2 cellular contexts compared by ENCODE assay signal in genomic region chr4:41746025-41746439, GRCh38.
TF ChIP-seq lines count a peak whose summit lies in the region.

No MANE protein-coding gene starts in this region.

TF ChIP-seq in A549, 52 proteins besides CTCF, POLR2A, EP300 and RAD21:
- TF ChIP-seq HEYL (CRISPR knock-in tag; IDR thresholded peaks at IDR 0.05), result no peak
- TF ChIP-seq BCL3 (IDR thresholded peaks at IDR 0.05), result no peak
- no peak for TF ChIP-seq JUN (IDR thresholded peaks at IDR 0.05)
- TF ChIP-seq MYC (IDR thresholded peaks at IDR 0.05; ENCODE audit: borderline replicate concordance, low read length), result no peak
- no peak for TF ChIP-seq MAX (IDR thresholded peaks at IDR 0.05)
- no peak for TF ChIP-seq E2F6 (IDR thresholded peaks at IDR 0.05; ENCODE audit: borderline replicate concordance, low read depth)
- TF ChIP-seq HDAC2 (IDR thresholded peaks at IDR 0.05), result no peak
- no peak for TF ChIP-seq NFE2L2 (conservative IDR thresholded peaks at IDR 0.05; ENCODE audit: low read length)
- no peak for TF ChIP-seq HOXB5 (CRISPR knock-in tag; IDR thresholded peaks at IDR 0.05)
- TF ChIP-seq REST (IDR thresholded peaks at IDR 0.05), result no peak
- no peak for TF ChIP-seq ELK1 (IDR thresholded peaks at IDR 0.05; ENCODE audit: low read depth, low read length)
- no peak for TF ChIP-seq RNF2 (IDR thresholded peaks at IDR 0.05; ENCODE audit: borderline replicate concordance, low read depth)
- no peak for TF ChIP-seq HOXB13 (CRISPR knock-in tag; IDR thresholded peaks at IDR 0.05; ENCODE audit: low read depth)
- TF ChIP-seq PBX3 (IDR thresholded peaks at IDR 0.05), result no peak
- no peak for TF ChIP-seq RCOR1 (IDR thresholded peaks at IDR 0.05; ENCODE audit: low read depth, low read length)
- no peak for TF ChIP-seq NR3C1 (IDR thresholded peaks at IDR 0.05)
- no peak for TF ChIP-seq ZFP36 (IDR thresholded peaks at IDR 0.05; ENCODE audit: borderline replicate concordance, partially characterized antibody)
- no peak for TF ChIP-seq CBX2 (IDR thresholded peaks at IDR 0.05; ENCODE audit: borderline replicate concordance, low read depth)
- no peak for TF ChIP-seq FOXS1 (CRISPR knock-in tag; IDR thresholded peaks at IDR 0.05)
- TF ChIP-seq ZSCAN20 (CRISPR knock-in tag; IDR thresholded peaks at IDR 0.05), result no peak

TF ChIP-seq in H1, 55 proteins besides CTCF, POLR2A, EP300 and RAD21:
- TF ChIP-seq BACH1 (IDR thresholded peaks at IDR 0.05; ENCODE audit: low read length) (no peak), TAF7 (optimal IDR thresholded peaks at IDR 0.05; ENCODE audit: borderline replicate concordance, low read depth, low read length) (no peak)
